In genomic region chr1:41751804-41752513, GRCh38 we compare ENCODE assay signal across 8 cellular contexts.
A peak's percentile ranks its signal among the peaks of the same experiment; 100 is the strongest.
DNase-seq lines count a peak whose midpoint lies in the region; ATAC-seq, FAIRE-seq and TF ChIP-seq lines count a peak whose summit lies in the region.

No MANE protein-coding gene starts in this region.

- H3K14ac ChIP-seq in neuronal stem cell (ENCODE audit: low read length), result no peak overlapping the region

- RAD21 ChIA-PET in GM12878 (lab: Charles Lee; ENCODE audit: unreplicated experiment), result interaction anchor here (0.5 to 4.7 kb wide), 24 partner anchors 12 to 177 kb away, joined by 3 to 85 read pairs (median 6); no protein-coding TSS in a partner anchor

- H3K9me3 ChIP-seq in GM12878 (replicated peaks; ENCODE audit: control insufficient read depth, insufficient read depth, low read length), result no peaks in the 10 kb centered on the region
- no peaks in the 10 kb centered on the region for H3K9me3 ChIP-seq in neuronal stem cell (replicated peaks in 1 of 2; ENCODE audit: control insufficient read depth in 2 of 2, insufficient read depth in 1 of 2, low read depth in 1 of 2, low read length in 2 of 2)

- DNase-seq in EH (ENCODE audit: low read depth) (peak; percentile 79), GM12878 (ENCODE audit: low read depth, low spot score) (peak; percentile 86), smooth muscle cell of the brain vasculature (ENCODE audit: low read depth, low spot score) (peak; percentile 49), DMS79 treated with DMSO at 0.1 percent for 48 hours (lab: John Stamatoyannopoulos, UW) (no peak), neuronal stem cell (ENCODE audit: low spot score) (no peak), Calu3 (no peak)

- no peak; the same call in 1 of the 2 replicates for TF ChIP-seq RAD21 in GM12878 (IDR thresholded peaks at IDR 0.05; ENCODE audit: insufficient read depth, low read depth, low read length)

- in situ Hi-C loops in GM12878 (cut with MboI), result no loop called here

- intact Hi-C loops in GM12878 (cut with micrococcal nuclease; ENCODE audit: unreplicated experiment) (loop anchor here (1.0 to 10.0 kb wide), 6 partner anchors 25 to 283 kb away; no protein-coding TSS in a partner anchor), Calu3 (cut with micrococcal nuclease; ENCODE audit: unreplicated experiment) (no loop called here)

- ATAC-seq in GM19452 (IDR thresholded peaks at IDR 0.05; ENCODE audit: unreplicated experiment) (peak; percentile 54), HG03565 (IDR thresholded peaks at IDR 0.05; ENCODE audit: unreplicated experiment) (peak; percentile 38), GM12878 (peak; percentile 83)

- H4K20me1 ChIP-seq in GM12878 (ENCODE audit: control insufficient read depth, insufficient read depth), result no peaks in the 10 kb centered on the region

- H2BK12ac ChIP-seq in neuronal stem cell (ENCODE audit: low read length), result no peak overlapping the region

- H3K36me3 ChIP-seq in GM12878 (ENCODE audit: control insufficient read depth in 2 of 2, insufficient read depth in 2 of 2, low read length in 1 of 2) (no peaks in the 10 kb centered on the region), neuronal stem cell (replicated peaks in 1 of 2; ENCODE audit: control insufficient read depth in 2 of 2, insufficient read depth in 2 of 2, low read length in 2 of 2) (no peaks in the 10 kb centered on the region)

- H4K8ac ChIP-seq in neuronal stem cell (ENCODE audit: low read depth, low read length), result no peak overlapping the region

- no peak overlapping the region for H2BK120ac ChIP-seq in neuronal stem cell (ENCODE audit: low read depth, low read length)

- peak overlapping the region; percentile 83 for H3K27ac ChIP-seq in GM12878 (ENCODE audit: control insufficient read depth, insufficient read depth)
- H3K27ac ChIP-seq in neuronal stem cell (replicated peaks; ENCODE audit: low read length), result no peak overlapping the region

- no peaks in the 10 kb centered on the region for H3K9me3 Mint-ChIP-seq in Calu3 (ENCODE audit: low read depth, unreplicated experiment)

- BruUV-seq in GM12878 (replicated peaks; lab: Mats Ljungman, UMichigan), result no TSS peak
- BruUV-seq in Calu3 (replicated peaks; lab: Mats Ljungman, UMichigan), result no TSS peak

- no peak overlapping the region for H4K91ac ChIP-seq in neuronal stem cell (ENCODE audit: low read depth, low read length, poor library complexity)

- peak overlapping the region; percentile 18; the same call in 1 of the 2 replicates for H3K4me3 ChIP-seq in GM12878
- H3K4me3 ChIP-seq in neuronal stem cell (ENCODE audit: low read length in 2 of 2), result no peak overlapping the region

- no peaks in the 10 kb centered on the region for H3K27me3 ChIP-seq in GM12878 (replicated peaks in 1 of 2; ENCODE audit: control insufficient read depth in 2 of 2, insufficient read depth in 2 of 2, low read length in 1 of 2)
- H3K27me3 ChIP-seq in neuronal stem cell (ENCODE audit: control insufficient read depth in 3 of 3, insufficient read depth in 3 of 3, low read depth in 1 of 3, low read length in 3 of 3), result peaks cover 0 to 2% (median 0%) of the 10 kb centered on the region in 3 experiments

- H3K4me1 Mint-ChIP-seq in Calu3 (ENCODE audit: low read depth, unreplicated experiment), result no peaks in the 10 kb centered on the region

- TF ChIP-seq CTCF in GM12878 (IDR thresholded peaks at IDR 0.05 in 2 of 3, conservative IDR thresholded peaks at IDR 0.05 in 1 of 3; ENCODE audit: control insufficient read depth in 2 of 3, extremely low read depth in 1 of 3, insufficient read depth in 1 of 3, low read depth in 3 of 3, low read length in 3 of 3) (no peak), Calu3 (IDR thresholded peaks at IDR 0.05; ENCODE audit: unreplicated experiment) (no peak)

- CTCF ChIA-PET in GM12878 (lab: Yijun Ruan, JAX) (interaction anchor here (0.7 to 3.8 kb wide), 4 partner anchors 12 to 92 kb away, joined by 3 to 31 read pairs (median 16); no protein-coding TSS in a partner anchor), Calu3 (lab: Charles Lee) (no interaction called here)

- no peak for FAIRE-seq in GM12878 (lab: Jason Lieb, UNC)

- H3K9ac ChIP-seq in GM12878 (ENCODE audit: control insufficient read depth, insufficient read depth, low read length) (peak overlapping the region; percentile 46), neuronal stem cell (ENCODE audit: low read depth, low read length, poor library complexity) (no peak overlapping the region)

- POLR2A ChIA-PET in GM12878 (lab: Charles Lee), result interaction anchor here (0.7 to 3.8 kb wide), 8 partner anchors 11 to 53 kb away, joined by 4 to 33 read pairs (median 6); no protein-coding TSS in a partner anchor

- H3K79me1 ChIP-seq in neuronal stem cell (ENCODE audit: low read depth, low read length), result no peaks in the 10 kb centered on the region

- H2AFZ ChIP-seq in GM12878 (ENCODE audit: control insufficient read depth, low read depth, low read length) (no peak overlapping the region), neuronal stem cell (ENCODE audit: low read length) (no peak overlapping the region)

- H3K79me2 ChIP-seq in GM12878 (ENCODE audit: control insufficient read depth, insufficient read depth, low read length), result no peaks in the 10 kb centered on the region

- SMC1A ChIA-PET in GM12878 (lab: Charles Lee; ENCODE audit: uncharacterized antibody, unreplicated experiment), result interaction anchor here (0.7 to 6.8 kb wide), 15 partner anchors 9 to 473 kb away, joined by 3 to 69 read pairs (median 7); no protein-coding TSS in a partner anchor

- H2BK15ac ChIP-seq in neuronal stem cell (ENCODE audit: low read length), result no peak overlapping the region

- peaks cover 55% of the 10 kb centered on the region for H3K4me1 ChIP-seq in GM12878 (ENCODE audit: control insufficient read depth, insufficient read depth, low read length)
- peaks cover 0 to 2% of the 10 kb centered on the region in 2 donors for H3K4me1 ChIP-seq in neuronal stem cell (ENCODE audit: control insufficient read depth in 2 of 2, insufficient read depth in 1 of 2, low read depth in 1 of 2, low read length in 2 of 2)

- no peak overlapping the region for H2AK5ac ChIP-seq in neuronal stem cell (ENCODE audit: low read depth, low read length)

- 0 out of 2 replicates have a peak, but pooled peaks have one; percentile 17 for TF ChIP-seq POLR2A in GM12878 (IDR thresholded peaks at IDR 0.05; ENCODE audit: low read depth, low read length)

- peak; percentile 77 to 80; a peak in 3 of 4 replicates for TF ChIP-seq EP300 in GM12878 (IDR thresholded peaks at IDR 0.05; ENCODE audit: borderline replicate concordance in 1 of 2, control insufficient read depth in 1 of 2, low read depth in 2 of 2, low read length in 2 of 2)

- no peak overlapping the region for H3K27ac Mint-ChIP-seq in Calu3 (ENCODE audit: unreplicated experiment)

- no peak overlapping the region for H3K18ac ChIP-seq in neuronal stem cell (ENCODE audit: low read length)

- no peak overlapping the region for H3K23ac ChIP-seq in neuronal stem cell (ENCODE audit: low read depth, low read length, poor library complexity)

- H2BK5ac ChIP-seq in neuronal stem cell (ENCODE audit: low read length), result no peak overlapping the region

- no peaks in the 10 kb centered on the region for H3K27me3 Mint-ChIP-seq in Calu3 (ENCODE audit: unreplicated experiment)

- no peak overlapping the region for H3K4me3 Mint-ChIP-seq in Calu3 (ENCODE audit: low read depth, unreplicated experiment)

- WGBS in GM12878 (ENCODE audit: insufficient coverage, insufficient replicate concordance, low lambda C conversion rate, missing lambda C conversion rate), result 5% methylated on average over 9 of the region's 9 CpGs
- WGBS in neuronal stem cell (ENCODE audit: extremely low coverage in 2 of 2, insufficient read length in 2 of 2, insufficient replicate concordance in 1 of 2), 2 donors, result no CpG with 5 or more reads among the region's 9 CpGs

- H3K36me3 Mint-ChIP-seq in Calu3 (ENCODE audit: insufficient read depth, unreplicated experiment), result no peaks in the 10 kb centered on the region

- no peak overlapping the region for H3K4ac ChIP-seq in neuronal stem cell (ENCODE audit: low read length)

- H3K4me2 ChIP-seq in GM12878 (ENCODE audit: control insufficient read depth, insufficient read depth) (peak overlapping the region; percentile 53), neuronal stem cell (ENCODE audit: insufficient read depth, low read length, poor library complexity, severe bottlenecking) (no peak overlapping the region)

TF ChIP-seq in GM12878, 131 proteins besides CTCF, POLR2A, EP300 and RAD21 (continues in another document):
- peak; percentile 92 for TF ChIP-seq CREM (IDR thresholded peaks at IDR 0.05; ENCODE audit: low read depth)
- TF ChIP-seq RFX5 (IDR thresholded peaks at IDR 0.05; ENCODE audit: low read depth, low read length), result no peak
- TF ChIP-seq PML (IDR thresholded peaks at IDR 0.05; ENCODE audit: low read length), result no peak
- no peak for TF ChIP-seq ZBTB4 (CRISPR knock-in tag; IDR thresholded peaks at IDR 0.05)
- no peak for TF ChIP-seq BACH1 (IDR thresholded peaks at IDR 0.05; ENCODE audit: borderline replicate concordance)
- TF ChIP-seq MXI1 (IDR thresholded peaks at IDR 0.05; ENCODE audit: low read depth, low read length), result peak; percentile 64
- TF ChIP-seq SMC3 (IDR thresholded peaks at IDR 0.05; ENCODE audit: borderline replicate concordance, low read length), result no peak
- TF ChIP-seq CBFB (IDR thresholded peaks at IDR 0.05; ENCODE audit: low read depth), result peak; percentile 88
- TF ChIP-seq SREBF2 (IDR thresholded peaks at IDR 0.05; ENCODE audit: low read length), result no peak
- TF ChIP-seq NRF1 (conservative IDR thresholded peaks at IDR 0.05; ENCODE audit: low read depth, low read length), result no peak

Comparison
In these comparisons a context has a peak if more than half of its experiments do, and no peak if none do; other contexts are left out.
1. DNase-seq: peak in EH (single experiment), GM12878 (single experiment) and smooth muscle cell of the brain vasculature (single experiment); none in DMS79 treated with DMSO at 0.1 percent for 48 hours (single experiment), neuronal stem cell (single experiment) and Calu3 (single experiment).
2. Peak in every context shown above with its lines, with median percentiles within 50 percentile points of each other: ATAC-seq.